ENCODE assay signal across 8 cellular contexts in the genomic region with DNA sequence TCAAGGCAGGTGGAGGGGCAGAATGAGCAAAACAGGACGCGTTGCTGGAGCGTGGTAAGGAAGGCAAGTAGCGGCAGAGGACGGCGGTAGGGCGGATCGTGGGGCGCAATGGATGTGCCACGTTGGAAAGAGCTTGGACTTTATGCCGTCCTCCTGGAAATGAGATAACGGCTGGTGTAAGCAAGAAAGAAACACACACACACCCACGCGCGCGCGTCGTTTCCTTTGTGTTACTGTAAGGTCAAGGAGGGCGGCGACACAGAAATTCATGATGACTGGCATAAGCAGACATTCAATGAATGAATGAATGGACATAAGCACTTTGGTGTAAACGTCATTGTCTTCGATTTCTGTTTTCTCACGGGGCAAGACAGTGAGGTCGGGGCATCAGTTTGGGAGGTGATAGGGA. TPM values are rescaled to one million over a fixed set of nuclear protein-coding genes. Genes with fewer than 3 reads are reported as not detected.
DNase-seq lines count a peak whose midpoint lies in the region; ATAC-seq lines count a peak whose summit lies in the region.

No MANE protein-coding gene starts in this region.

- H3K27ac ChIP-seq in esophagus (ENCODE audit: low read depth in 2 of 2, low read length in 1 of 2) (peak overlapping the region; percentile 79 to 88), subcutaneous abdominal adipose tissue (ENCODE audit: low read depth, low read length) (no peak overlapping the region)

- H3K27me3 ChIP-seq in esophagus (ENCODE audit: control insufficient read depth in 1 of 2, insufficient read depth in 2 of 2, low read length in 2 of 2) (no peaks in the 10 kb centered on the region), subcutaneous abdominal adipose tissue (ENCODE audit: control insufficient read depth in 5 of 5, insufficient read depth in 4 of 5, low read length in 5 of 5) (no peaks in the 10 kb centered on the region)

- 7 to 10% methylated on average over 24 of the region's 24 CpGs for WGBS in esophagus, 2 donors

- H3K4me1 Mint-ChIP-seq in IgD-negative memory B cell: peaks cover 10 to 15% (median 14%) of the 10 kb centered on the region in 3 donors
- H3K4me1 Mint-ChIP-seq in natural killer cell treated with Interleukin-12 subunit alpha and Interleukin-12 subunit beta and Interleukin-15 and Interleukin-18, amount 100 ng/mL, for 72 hours (ENCODE audit: low read depth in 2 of 2): peaks cover 14 to 31% of the 10 kb centered on the region in 2 donors

- peaks cover 5% of the 10 kb centered on the region for H3K27me3 Mint-ChIP-seq in IgD-negative memory B cell
- H3K27me3 Mint-ChIP-seq in natural killer cell treated with Interleukin-12 subunit alpha and Interleukin-12 subunit beta and Interleukin-15 and Interleukin-18, amount 100 ng/mL, for 72 hours: peaks cover 14 to 15% of the 10 kb centered on the region in 2 donors

- DNase-seq in COLO668 (lab: John Stamatoyannopoulos, UW; ENCODE audit: unreplicated experiment) (peak; percentile 29), NCI-H524 treated with DMSO at 0.1 percent for 48 hours (lab: John Stamatoyannopoulos, UW) (no peak)
- peak; percentile 10 to 45 (median 17) for DNase-seq in activated CD8-positive, alpha-beta memory T cell treated with anti-CD3 and anti-CD28 coated beads for 48 hours (ENCODE audit: low read depth in 2 of 3, low spot score in 2 of 3)
- peak; percentile 76 for DNase-seq in natural killer cell treated with Interleukin-12 subunit alpha and Interleukin-12 subunit beta and Interleukin-15 and Interleukin-18, amount 100 ng/mL, for 72 hours (ENCODE audit: low spot score)

- H3K36me3 Mint-ChIP-seq in IgD-negative memory B cell: peaks cover 4% of the 10 kb centered on the region
- peaks cover 10% of the 10 kb centered on the region for H3K36me3 Mint-ChIP-seq in natural killer cell treated with Interleukin-12 subunit alpha and Interleukin-12 subunit beta and Interleukin-15 and Interleukin-18, amount 100 ng/mL, for 72 hours

- H3K9me3 ChIP-seq in esophagus (ENCODE audit: control insufficient read depth in 2 of 2, insufficient read depth in 1 of 2, low read depth in 1 of 2, low read length in 1 of 2) (no peaks in the 10 kb centered on the region), subcutaneous abdominal adipose tissue (ENCODE audit: control insufficient read depth in 5 of 5, low read length in 5 of 5) (no peaks in the 10 kb centered on the region)

- peak overlapping the region in 4 of 5 donors; percentile 72 to 96 (median 92) for H3K9ac ChIP-seq in subcutaneous abdominal adipose tissue (ENCODE audit: low read length in 5 of 5)

- H3K36me3 ChIP-seq in esophagus (ENCODE audit: control insufficient read depth in 2 of 2, insufficient read depth in 2 of 2, low read length in 1 of 2) (peaks cover 0 to 2% of the 10 kb centered on the region in 2 donors), subcutaneous abdominal adipose tissue (ENCODE audit: control insufficient read depth in 5 of 5, insufficient read depth in 5 of 5, low read length in 5 of 5) (peaks cover 0 to 3% (median 0%) of the 10 kb centered on the region in 5 donors)

- peak overlapping the region in 2 of 3 donors; percentile 54 to 95 for H3K27ac Mint-ChIP-seq in IgD-negative memory B cell
- peak overlapping the region; percentile 73 to 88 for H3K27ac Mint-ChIP-seq in natural killer cell treated with Interleukin-12 subunit alpha and Interleukin-12 subunit beta and Interleukin-15 and Interleukin-18, amount 100 ng/mL, for 72 hours

- H3K4me3 ChIP-seq in esophagus (ENCODE audit: low read depth in 1 of 2, low read length in 2 of 2) (peak overlapping the region; percentile 79 to 92), subcutaneous abdominal adipose tissue (ENCODE audit: low read depth in 1 of 5, low read length in 5 of 5) (peak overlapping the region; percentile 78 to 96 (median 91))

- peaks cover 0 to 2% of the 10 kb centered on the region in 2 donors for H3K4me1 ChIP-seq in esophagus (ENCODE audit: control insufficient read depth in 2 of 2, insufficient read depth in 2 of 2, low read length in 1 of 2)
- H3K4me1 ChIP-seq in subcutaneous abdominal adipose tissue (ENCODE audit: control insufficient read depth in 5 of 5, insufficient read depth in 5 of 5, low read length in 5 of 5): peaks cover 6 to 17% (median 16%) of the 10 kb centered on the region in 5 donors

- peak overlapping the region; percentile 65 to 95 (median 90) for H3K4me3 Mint-ChIP-seq in IgD-negative memory B cell
- peak overlapping the region; percentile 96 for H3K4me3 Mint-ChIP-seq in natural killer cell treated with Interleukin-12 subunit alpha and Interleukin-12 subunit beta and Interleukin-15 and Interleukin-18, amount 100 ng/mL, for 72 hours

- ATAC-seq in natural killer cell treated with Interleukin-12 subunit alpha and Interleukin-12 subunit beta and Interleukin-15 and Interleukin-18, amount 100 ng/mL, for 72 hours: peak in 1 of 2 donors; percentile 17
- no peak for ATAC-seq in HG02981 (IDR thresholded peaks at IDR 0.05; ENCODE audit: unreplicated experiment)

- no peaks in the 10 kb centered on the region for H3K9me3 Mint-ChIP-seq in IgD-negative memory B cell
- no peaks in the 10 kb centered on the region for H3K9me3 Mint-ChIP-seq in natural killer cell treated with Interleukin-12 subunit alpha and Interleukin-12 subunit beta and Interleukin-15 and Interleukin-18, amount 100 ng/mL, for 72 hours

RNA-seq across cellular contexts. Expression of gene ENTPD7, which starts 0.7 kb away (rescaled TPM):
- polyA plus RNA-seq in IgD-negative memory B cell (0.99 TPM), esophagus (1 to 10 TPM; 1.3 to 2.5 TPM)
- total RNA-seq in natural killer cell treated with Interleukin-12 subunit alpha and Interleukin-12 subunit beta and Interleukin-15 and Interleukin-18, amount 100 ng/mL, for 72 hours: 10 to 100 TPM in 1 of 2 donors, 1 to 10 TPM in 1; 9.0 to 10.9 TPM

RNA-seq across cellular contexts. Expression of gene SLC25A28, which starts 38.4 kb away (rescaled TPM):
- polyA plus RNA-seq in IgD-negative memory B cell: 27.1 TPM
- 10 to 100 TPM; 50.1 to 61.4 TPM for polyA plus RNA-seq in esophagus
- 10 to 100 TPM; 43.4 to 58.7 TPM for total RNA-seq in natural killer cell treated with Interleukin-12 subunit alpha and Interleukin-12 subunit beta and Interleukin-15 and Interleukin-18, amount 100 ng/mL, for 72 hours
